ENCODE assay signal across 21 cellular contexts in the genomic region with DNA sequence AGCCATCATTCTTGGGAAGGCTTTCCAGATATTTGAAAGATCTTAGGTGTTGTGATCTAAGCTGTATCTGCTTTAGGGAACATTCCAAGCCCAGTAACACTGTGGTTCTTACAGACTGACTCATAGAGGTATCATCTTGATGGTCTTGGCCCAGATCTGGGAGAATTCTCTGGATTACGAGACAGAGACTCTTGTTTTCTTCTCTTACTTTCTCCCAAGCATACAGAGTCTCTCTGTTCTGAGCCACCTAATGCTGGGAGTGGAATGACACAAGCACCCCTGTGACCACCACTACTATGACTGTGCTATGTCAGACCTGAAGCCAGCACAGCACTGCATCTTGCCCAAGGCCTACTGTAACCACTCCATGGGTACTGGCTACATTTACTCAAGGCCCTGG.
A peak's percentile ranks its signal among the peaks of the same experiment; 100 is the strongest.
DNase-seq lines count a peak whose midpoint lies in the region; TF ChIP-seq lines count a peak whose summit lies in the region.
"Had no signal": no experiment of that assay in that cellular context is flagged by ENCODE, and none has a peak within 500 bp of the region (broad histone marks: within the 10 kb centered on the region; RNA-seq: fewer than 3 reads in every experiment).

No MANE protein-coding gene starts in this region.

- no peaks in the 10 kb centered on the region for H3K79me2 ChIP-seq in ACC112 (ENCODE audit: control insufficient read depth, insufficient read depth, low read length, unreplicated experiment)
- H3K79me2 ChIP-seq: hepatocyte had no signal

- no peaks in the 10 kb centered on the region for H3K36me3 ChIP-seq in ACC112 (ENCODE audit: insufficient read depth, low read length)
- no peaks in the 10 kb centered on the region for H3K36me3 ChIP-seq in brain microvascular endothelial cell (replicated peaks)
- no peaks in the 10 kb centered on the region for H3K36me3 ChIP-seq in WERI-Rb-1
- H3K36me3 ChIP-seq: prostate gland, spleen had no signal

- peaks cover 17% of the 10 kb centered on the region for H3K9me3 ChIP-seq in WERI-Rb-1 (ENCODE audit: severe bottlenecking)
- H3K9me3 ChIP-seq: prostate gland, testis had no signal

- peaks cover 11% of the 10 kb centered on the region for H3K4me1 ChIP-seq in ACC112 (ENCODE audit: control insufficient read depth, insufficient read depth, low read length, unreplicated experiment)
- H3K4me1 ChIP-seq: prostate gland, spleen, testis had no signal

- no peak for TF ChIP-seq CTCF in brain microvascular endothelial cell (IDR thresholded peaks at IDR 0.05; ENCODE audit: low read depth, low read length, missing control alignments)
- TF ChIP-seq CTCF in WERI-Rb-1 (IDR thresholded peaks at IDR 0.05; ENCODE audit: low read depth, low read length): no peak

- peak overlapping the region; percentile 21; the same call in 1 of the 2 replicates for H3K27ac ChIP-seq in ACC112 (ENCODE audit: low read depth, low read length)
- peak overlapping the region; percentile 61 for H3K27ac ChIP-seq in brain microvascular endothelial cell
- H3K27ac ChIP-seq in WERI-Rb-1: no peak overlapping the region
- H3K27ac ChIP-seq: hepatocyte, prostate gland, spleen, testis had no signal

- H3K27me3 ChIP-seq in ACC112 (ENCODE audit: insufficient read depth, low read length): no peaks in the 10 kb centered on the region
- no peaks in the 10 kb centered on the region for H3K27me3 ChIP-seq in brain microvascular endothelial cell (replicated peaks)
- no peaks in the 10 kb centered on the region for H3K27me3 ChIP-seq in WERI-Rb-1 (ENCODE audit: insufficient read depth, low read depth, severe bottlenecking)
- H3K27me3 ChIP-seq: hepatocyte, spleen, testis had no signal

- no peak overlapping the region for H2AFZ ChIP-seq in ACC112 (ENCODE audit: low read length, unreplicated experiment)
- H2AFZ ChIP-seq: GM23338, hepatocyte had no signal

- DNase-seq in HT1080 (ENCODE audit: low read depth) (peak; percentile 86), brain microvascular endothelial cell (peak; percentile 82), glomerular visceral epithelial cell (ENCODE audit: extremely low spot score) (peak; percentile 13), medulla oblongata (ENCODE audit: extremely low spot score) (no peak), NCI-H1694 (lab: John Stamatoyannopoulos, UW) (no peak), cerebellum (ENCODE audit: low spot score) (no peak), WERI-Rb-1 (no peak)
- DNase-seq: activated naive CD4-positive, alpha-beta T cell treated with anti-CD3 and anti-CD28 coated beads, Interleukin-2, amount 10 ng/mL, durations not matched to agents 7 days and 5 days; CD4-positive, alpha-beta memory T cell; DMS79 treated with DMSO at 0.1 percent for 48 hours; kidney glomerular epithelial cell; NCI-H2081 treated with DMSO at 0.1 percent for 48 hours; NCI-H524; nephron progenitor cell; SHP77; spleen; testis had no signal

- H3K4me3 ChIP-seq in ACC112 (ENCODE audit: low read depth, low read length) (no peak overlapping the region), brain microvascular endothelial cell (ENCODE audit: low read depth, low read length) (no peak overlapping the region), WERI-Rb-1 (ENCODE audit: low read depth, low read length) (no peak overlapping the region)
- H3K4me3 ChIP-seq: GM23338, hepatocyte, prostate gland, spleen, testis had no signal

- in situ Hi-C loops in brain microvascular endothelial cell (cut with HindIII; ENCODE audit: low pct_ligation_motif_present, low sequenced_read_pairs): no loop called here

Comparison
In these comparisons a context has a peak if more than half of its experiments do, and no peak if none do; other contexts are left out.
1. DNase-seq: peak in HT1080 (single experiment), brain microvascular endothelial cell (single experiment) and glomerular visceral epithelial cell (single experiment); none in medulla oblongata (single experiment), NCI-H1694 (single experiment), cerebellum (single experiment) and WERI-Rb-1 (single experiment).